26 cellular contexts compared by ENCODE assay signal in genomic region chr11:26985941-26986340, GRCh38. TPM values are rescaled to one million over a fixed set of nuclear protein-coding genes. Genes with fewer than 3 reads are reported as not detected.
A peak's percentile ranks its signal among the peaks of the same experiment; 100 is the strongest.
DNase-seq lines count a peak whose midpoint lies in the region; ATAC-seq and TF ChIP-seq lines count a peak whose summit lies in the region.
"Had no signal": no experiment of that assay in that cellular context is flagged by ENCODE, and none has a peak within 500 bp of the region (broad histone marks: within the 10 kb centered on the region; RNA-seq: fewer than 3 reads in every experiment).

No MANE protein-coding gene starts in this region.

- no peak overlapping the region for H3K23ac ChIP-seq in IMR-90 (ENCODE audit: low read depth, low read length)

- WGBS in IMR-90 (ENCODE audit: extremely low coverage in 2 of 2, insufficient read length in 1 of 2), 2 experiments: no CpG with 5 or more reads among the region's 4 CpGs

- TF ChIP-seq CTCF in AG09309 (IDR thresholded peaks at IDR 0.05; ENCODE audit: control insufficient read depth, insufficient read depth, low read depth, low read length, missing control alignments): no peak
- TF ChIP-seq CTCF in IMR-90 (conservative IDR thresholded peaks at IDR 0.05; ENCODE audit: low read depth, low read length): no peak
- TF ChIP-seq CTCF in fibroblast of the aortic adventitia (IDR thresholded peaks at IDR 0.05; ENCODE audit: insufficient read depth, low read length): no peak
- TF ChIP-seq CTCF in natural killer cell (IDR thresholded peaks at IDR 0.05): no peak

- no TSS peak for BruUV-seq in IMR-90 (replicated peaks; lab: Mats Ljungman, UMichigan)

- H3K56ac ChIP-seq in IMR-90 (ENCODE audit: extremely low read depth, insufficient read depth, low read length): no peak overlapping the region

- DNase-seq in AG09309 (ENCODE audit: low read depth): peak; percentile 51
- peak; percentile 23 for DNase-seq in IMR-90
- DNase-seq in fibroblast of the aortic adventitia (ENCODE audit: low read depth): peak; percentile 87
- DNase-seq in NAMALWA (ENCODE audit: low spot score): no peak
- no peak for DNase-seq in AG08396 (ENCODE audit: low spot score)
- no peak for DNase-seq in natural killer cell
- DNase-seq in NCI-H748 treated with DMSO at 0.1 percent for 48 hours (lab: John Stamatoyannopoulos, UW): no peak
- DNase-seq: activated CD4-positive, alpha-beta T cell treated with anti-CD3 and anti-CD28 coated beads, Interleukin-2, amount 10 ng/mL, durations not matched to agents 7 days and 5 days; activated CD8-positive, alpha-beta memory T cell treated with anti-CD3 and anti-CD28 coated beads, Interleukin-2, amount 50 U/mL, for 4 hours; activated naive CD8-positive, alpha-beta T cell treated with anti-CD3 and anti-CD28 coated beads for 36 hours; Karpas-422; NCI-H1694 treated with DMSO at 0.1 percent for 48 hours; NCI-H526 treated with DMSO at 0.1 percent for 48 hours; RPMI8226; small intestine; stimulated activated naive CD4-positive, alpha-beta T cell; thyroid gland; WERI-Rb-1 had no signal

- H3K9me1 ChIP-seq in IMR-90 (ENCODE audit: insufficient read depth, low read length): 0 out of 2 replicates have a peak, but pooled peaks cover 2% of the 10 kb centered on the region

- CTCF ChIA-PET in IMR-90 (lab: Yijun Ruan, JAX): no interaction called here

- H3K27ac ChIP-seq in IMR-90 (ENCODE audit: insufficient read depth, low read length): no peak overlapping the region
- H3K27ac ChIP-seq in rectal smooth muscle tissue (ENCODE audit: low read depth, low read length): peak overlapping the region; percentile 11
- H3K27ac ChIP-seq: A549, hepatocyte, thyroid gland, WERI-Rb-1 had no signal

- POLR2A ChIA-PET in IMR-90 (lab: Charles Lee; ENCODE audit: unreplicated experiment): no interaction called here

- no peak overlapping the region for H2AK5ac ChIP-seq in IMR-90 (ENCODE audit: low read depth, low read length)

- TF ChIP-seq RAD21 in IMR-90 (IDR thresholded peaks at IDR 0.05; ENCODE audit: low read length): no peak

- peaks cover 24 to 29% of the 10 kb centered on the region in 2 donors for H3K9me3 Mint-ChIP-seq in natural killer cell

- peaks cover 6% of the 10 kb centered on the region for H3K36me3 Mint-ChIP-seq in natural killer cell
- H3K36me3 Mint-ChIP-seq: activated naive CD8-positive, alpha-beta T cell treated with anti-CD3 and anti-CD28 coated beads for 36 hours had no signal

- H3K18ac ChIP-seq in IMR-90 (ENCODE audit: low read depth, low read length): peak overlapping the region; percentile 57; the same call in 1 of the 2 replicates

- no peaks in the 10 kb centered on the region for H3K79me1 ChIP-seq in IMR-90 (ENCODE audit: low read depth in 1 of 2, low read length in 2 of 2)

- intact Hi-C loops in IMR-90 (cut with micrococcal nuclease) (no loop called here), natural killer cell (cut with micrococcal nuclease) (no loop called here)

- in situ Hi-C loops in IMR-90 (cut with MboI; ENCODE audit: low sequenced_read_pairs): no loop called here

- no peak overlapping the region for H3K27ac Mint-ChIP-seq in natural killer cell
- H3K27ac Mint-ChIP-seq: activated CD4-positive, alpha-beta T cell treated with anti-CD3 and anti-CD28 coated beads, Interleukin-2, amount 10 ng/mL, durations not matched to agents 7 days and 5 days; activated naive CD8-positive, alpha-beta T cell treated with anti-CD3 and anti-CD28 coated beads for 36 hours; dendritic cell treated with granulocyte-macrophage colony-stimulating factor and Interleukin-4, amounts not matched to agents 40 ng/mL and 50 ng/mL, for 4 days; T-helper 2 cell treated with Interferon-gamma antibody and Interleukin-4, amounts not matched to agents 5 μg/mL and 100 μg/mL, for 36 hours had no signal

- H3K4ac ChIP-seq in IMR-90 (ENCODE audit: low read depth, low read length): no peak overlapping the region

- H4K20me1 ChIP-seq in IMR-90 (ENCODE audit: insufficient read depth, low read length): no peaks in the 10 kb centered on the region

- dilution Hi-C loops in IMR-90 (cut with HindIII; ENCODE audit: low sequenced_read_pairs, unreplicated experiment): no loop called here

- H3K9ac ChIP-seq in IMR-90 (ENCODE audit: low read depth, low read length) (no peak overlapping the region), rectal smooth muscle tissue (ENCODE audit: low read length) (no peak overlapping the region)

- H3K4me3 Mint-ChIP-seq in natural killer cell: no peak overlapping the region
- H3K4me3 Mint-ChIP-seq: activated CD4-positive, alpha-beta T cell treated with anti-CD3 and anti-CD28 coated beads, Interleukin-2, amount 10 ng/mL, durations not matched to agents 7 days and 5 days; activated naive CD8-positive, alpha-beta T cell treated with anti-CD3 and anti-CD28 coated beads for 36 hours; dendritic cell treated with granulocyte-macrophage colony-stimulating factor and Interleukin-4, amounts not matched to agents 40 ng/mL and 50 ng/mL, for 4 days; T-helper 2 cell treated with Interferon-gamma antibody and Interleukin-4, amounts not matched to agents 5 μg/mL and 100 μg/mL, for 36 hours had no signal

- H2BK20ac ChIP-seq in IMR-90 (ENCODE audit: low read depth, low read length): no peak overlapping the region

- no peak overlapping the region for H2BK15ac ChIP-seq in IMR-90 (ENCODE audit: low read depth, low read length)

- no peak overlapping the region for H2BK5ac ChIP-seq in IMR-90 (ENCODE audit: low read depth, low read length, poor library complexity, severe bottlenecking)

- H3K4me1 ChIP-seq in IMR-90 (ENCODE audit: control insufficient read depth, insufficient read depth, low read length): peaks cover 3% of the 10 kb centered on the region; the same call in 1 of the 2 replicates
- no peaks in the 10 kb centered on the region for H3K4me1 ChIP-seq in rectal smooth muscle tissue (ENCODE audit: control insufficient read depth, insufficient read depth, low read length)
- H3K4me1 ChIP-seq: A549, thyroid gland had no signal

- H3K4me2 ChIP-seq in IMR-90 (ENCODE audit: low read depth, low read length): no peak overlapping the region
- H3K4me2 ChIP-seq: A549, hepatocyte had no signal

- H4K91ac ChIP-seq in IMR-90 (ENCODE audit: insufficient read depth, low read depth, low read length): no peak overlapping the region

- H2AK9ac ChIP-seq in IMR-90 (replicated peaks; ENCODE audit: low read depth, low read length, poor library complexity): no peak overlapping the region

- H3K27me3 Mint-ChIP-seq in natural killer cell (ENCODE audit: low read depth in 2 of 2): no peaks in the 10 kb centered on the region
- H3K27me3 Mint-ChIP-seq: activated CD4-positive, alpha-beta T cell treated with anti-CD3 and anti-CD28 coated beads, Interleukin-2, amount 10 ng/mL, durations not matched to agents 7 days and 5 days; activated naive CD8-positive, alpha-beta T cell treated with anti-CD3 and anti-CD28 coated beads for 36 hours; dendritic cell treated with granulocyte-macrophage colony-stimulating factor and Interleukin-4, amounts not matched to agents 40 ng/mL and 50 ng/mL, for 4 days had no signal

- H4K8ac ChIP-seq in IMR-90 (ENCODE audit: low read depth in 2 of 2, low read length in 2 of 2): no peak overlapping the region

- no peak overlapping the region for H4K5ac ChIP-seq in IMR-90 (ENCODE audit: low read depth, low read length)

- no peaks in the 10 kb centered on the region for H3K4me1 Mint-ChIP-seq in natural killer cell
- H3K4me1 Mint-ChIP-seq: activated CD4-positive, alpha-beta T cell treated with anti-CD3 and anti-CD28 coated beads, Interleukin-2, amount 10 ng/mL, durations not matched to agents 7 days and 5 days; activated naive CD8-positive, alpha-beta T cell treated with anti-CD3 and anti-CD28 coated beads for 36 hours had no signal

- no peaks in the 10 kb centered on the region; the same call in 1 of the 2 replicates for H3K9me3 ChIP-seq in IMR-90 (ENCODE audit: control insufficient read depth, insufficient read depth, low read length)
- H3K9me3 ChIP-seq: A549, thyroid gland had no signal

- no peaks in the 10 kb centered on the region for H3K27me3 ChIP-seq in IMR-90 (ENCODE audit: control insufficient read depth, insufficient read depth, low read length)
- H3K27me3 ChIP-seq in rectal smooth muscle tissue (ENCODE audit: control insufficient read depth, insufficient read depth, low read length): no peaks in the 10 kb centered on the region
- H3K27me3 ChIP-seq: hepatocyte, thyroid gland had no signal

- H3K4me3 ChIP-seq in AG09309 (ENCODE audit: control insufficient read depth, low read depth, low read length) (no peak overlapping the region), IMR-90 (ENCODE audit: insufficient read depth, low read depth, low read length) (no peak overlapping the region), fibroblast of the aortic adventitia (ENCODE audit: low read depth, low read length) (no peak overlapping the region), rectal smooth muscle tissue (ENCODE audit: low read length) (no peak overlapping the region)
- H3K4me3 ChIP-seq: A549, hepatocyte, thyroid gland had no signal

- no peak for TF ChIP-seq POLR2A in IMR-90 (IDR thresholded peaks at IDR 0.05; ENCODE audit: low read depth, low read length)

- no peak overlapping the region for H3K14ac ChIP-seq in IMR-90 (replicated peaks; ENCODE audit: low read depth, low read length)

- H3K36me3 ChIP-seq in IMR-90 (ENCODE audit: control insufficient read depth, insufficient read depth, low read length): no peaks in the 10 kb centered on the region
- no peaks in the 10 kb centered on the region for H3K36me3 ChIP-seq in rectal smooth muscle tissue (ENCODE audit: control insufficient read depth, insufficient read depth, low read length)
- H3K36me3 ChIP-seq: thyroid gland, WERI-Rb-1 had no signal

- ATAC-seq in IMR-90 (ENCODE audit: low read depth): no peak
- no peak for ATAC-seq in natural killer cell
- ATAC-seq: A549 had no signal

- no peak overlapping the region for H2BK120ac ChIP-seq in IMR-90 (ENCODE audit: low read depth, low read length)

- H2AFZ ChIP-seq in IMR-90 (replicated peaks; ENCODE audit: low read length, poor library complexity): no peak overlapping the region
- H2AFZ ChIP-seq: hepatocyte had no signal

TF ChIP-seq in IMR-90, 13 proteins besides CTCF, POLR2A, EP300 and RAD21 (continues in another document):
- TF ChIP-seq MXI1 (IDR thresholded peaks at IDR 0.05; ENCODE audit: borderline replicate concordance, low read depth, low read length) (no peak), RCOR1 (IDR thresholded peaks at IDR 0.05; ENCODE audit: insufficient replicate concordance, low read length) (no peak), NFE2L2 (IDR thresholded peaks at IDR 0.05; ENCODE audit: low read depth, low read length) (no peak)

RNA-seq across cellular contexts. Expression of gene FIBIN, which starts 8.0 kb away (rescaled TPM):
- 5.7 and 7.5 TPM in 2 replicates for total RNA-seq in IMR-90 (2012; rRNA removed)
- polyA plus RNA-seq in IMR-90 (2012; rRNA removed): 5.3 and 6.1 TPM in 2 replicates
- 4.9 and 7.4 TPM in 2 replicates for polyA plus RNA-seq in IMR-90 (2012; cell fraction: cytosol; rRNA removed)
- polyA plus RNA-seq in IMR-90 (2012; cell fraction: nucleus; rRNA removed; ENCODE audit: low replicate concordance): 2.6 and 3.5 TPM in 2 replicates
- total RNA-seq in fibroblast of the aortic adventitia (ENCODE audit: low replicate concordance): 15.5 and 22.6 TPM in 2 replicates
- not detected for total RNA-seq in natural killer cell
- total RNA-seq: activated CD4-positive, alpha-beta T cell treated with anti-CD3 and anti-CD28 coated beads, Interleukin-2, amount 10 ng/mL, durations not matched to agents 7 days and 5 days; activated naive CD8-positive, alpha-beta T cell treated with anti-CD3 and anti-CD28 coated beads for 36 hours had no signal
- polyA plus RNA-seq: neural cell had no signal

RNA-seq across cellular contexts. Expression of gene BBOX1, which starts 54.7 kb away (rescaled TPM):
- total RNA-seq in IMR-90 (2012; rRNA removed): not detected in 2 replicates
- not detected in 2 replicates for polyA plus RNA-seq in IMR-90 (2012; rRNA removed)
- not detected in 2 replicates for polyA plus RNA-seq in IMR-90 (2012; cell fraction: cytosol; rRNA removed)
- not detected in 2 replicates for polyA plus RNA-seq in IMR-90 (2012; cell fraction: nucleus; rRNA removed; ENCODE audit: low replicate concordance)
- total RNA-seq in fibroblast of the aortic adventitia (ENCODE audit: low replicate concordance): not detected in 2 replicates
- not detected for total RNA-seq in natural killer cell
- total RNA-seq: activated CD4-positive, alpha-beta T cell treated with anti-CD3 and anti-CD28 coated beads, Interleukin-2, amount 10 ng/mL, durations not matched to agents 7 days and 5 days; activated naive CD8-positive, alpha-beta T cell treated with anti-CD3 and anti-CD28 coated beads for 36 hours; mononuclear cell; posterior vena cava had no signal
- polyA plus RNA-seq: A549, neural cell, small intestine had no signal

Comparison
In these comparisons a context has a peak if more than half of its experiments do, and no peak if none do; other contexts are left out.
1. DNase-seq: peak in AG09309 (single experiment), IMR-90 (single experiment) and fibroblast of the aortic adventitia (single experiment); none in NAMALWA (single experiment), AG08396 (single experiment), natural killer cell (single experiment) and NCI-H748 treated with DMSO at 0.1 percent for 48 hours (single experiment).